Comparison of ENCODE assay signal across 31 cellular contexts in genomic region chr11:122592641-122593040, GRCh38.
DNase-seq lines count a peak whose midpoint lies in the region; ATAC-seq and TF ChIP-seq lines count a peak whose summit lies in the region.
"Had no signal": no experiment of that assay in that cellular context is flagged by ENCODE, and none has a peak within 500 bp of the region (broad histone marks: within the 10 kb centered on the region; RNA-seq: fewer than 3 reads in every experiment).

No MANE protein-coding gene starts in this region.

- no peak overlapping the region for H3K4me3 ChIP-seq in GM23338
- H3K4me3 ChIP-seq in OCI-LY3 (ENCODE audit: low read length), result peak overlapping the region; percentile 52
- H3K4me3 ChIP-seq: A549; BLaER1; BLaER1 treated with 17β-estradiol and CSF1 and Interleukin-3, amounts not matched to agents 10 nM and 100 nM had no signal

- no peak for TF ChIP-seq CTCF in GM23338 (conservative IDR thresholded peaks at IDR 0.05; ENCODE audit: low read depth in 2 of 2)
- TF ChIP-seq CTCF in OCI-LY3 (IDR thresholded peaks at IDR 0.05; ENCODE audit: low read depth, low read length), result no peak

- no peaks in the 10 kb centered on the region for H3F3A ChIP-seq in GM23338 (replicated peaks; ENCODE audit: low read depth)

- H4K20me1 ChIP-seq in GM23338 (replicated peaks; ENCODE audit: insufficient read depth) (no peaks in the 10 kb centered on the region), OCI-LY3 (ENCODE audit: insufficient read depth, low read length) (no peaks in the 10 kb centered on the region)
- H4K20me1 ChIP-seq: BLaER1; BLaER1 treated with 17β-estradiol and CSF1 and Interleukin-3, amounts not matched to agents 10 nM and 100 nM had no signal

- DNase-seq in GM23338 (ENCODE audit: low spot score), result no peak
- DNase-seq: 8988T; ACHN; AML-193; BE2C; C1 segment of cervical spinal cord; Caco-2; Calu3; CD4-positive, alpha-beta memory T cell; CD4-positive, alpha-beta T cell; CD4-positive, CD25-positive, alpha-beta regulatory T cell; CD8-positive, alpha-beta memory T cell; CD8-positive, alpha-beta T cell; COR-L47; DMS 273 treated with DMSO at 0.1 percent for 48 hours; DMS153; DMS53; DMS79; DMS79 treated with DMSO at 0.1 percent for 48 hours; DND-41; EL had no signal

- H3K4me2 ChIP-seq in GM23338, result no peak overlapping the region
- peak overlapping the region; percentile 83 for H3K4me2 ChIP-seq in OCI-LY3 (ENCODE audit: low read length)
- H3K4me2 ChIP-seq: A549; BLaER1; BLaER1 treated with 17β-estradiol and CSF1 and Interleukin-3, amounts not matched to agents 10 nM and 100 nM had no signal

- peaks cover 11% of the 10 kb centered on the region for H3K4me1 Mint-ChIP-seq in GM23338
- H3K4me1 Mint-ChIP-seq: B cell; CD14-positive monocyte; CD4-positive, alpha-beta memory T cell; CD4-positive, CD25-positive, alpha-beta regulatory T cell; CD8-positive, alpha-beta memory T cell had no signal

- H3K27me3 ChIP-seq in GM23338 (ENCODE audit: insufficient read depth) (no peaks in the 10 kb centered on the region), OCI-LY3 (ENCODE audit: low read depth, low read length) (no peaks in the 10 kb centered on the region)
- H3K27me3 ChIP-seq: BE2C; BLaER1; BLaER1 treated with 17β-estradiol and CSF1 and Interleukin-3, amounts not matched to agents 10 nM and 100 nM had no signal

- no peaks in the 10 kb centered on the region for H3K9me3 Mint-ChIP-seq in GM23338
- H3K9me3 Mint-ChIP-seq: CD4-positive, alpha-beta T cell; CD8-positive, alpha-beta T cell had no signal

- peak overlapping the region; percentile 51 for H3K9ac ChIP-seq in OCI-LY3 (ENCODE audit: low read length)
- H3K9ac ChIP-seq: BLaER1; BLaER1 treated with 17β-estradiol and CSF1 and Interleukin-3, amounts not matched to agents 10 nM and 100 nM had no signal

- H3K9me3 ChIP-seq in OCI-LY3 (ENCODE audit: insufficient read depth, low read length), result peaks cover 11% of the 10 kb centered on the region
- H3K9me3 ChIP-seq: BE2C, Caco-2 had no signal

- H3K27ac Mint-ChIP-seq in GM23338, result no peak overlapping the region
- H3K27ac Mint-ChIP-seq: B cell; CD14-positive monocyte; CD4-positive, alpha-beta memory T cell; CD4-positive, alpha-beta T cell; CD4-positive, CD25-positive, alpha-beta regulatory T cell; CD8-positive, alpha-beta memory T cell; CD8-positive, alpha-beta T cell had no signal

- no peak for ATAC-seq in GM23338
- ATAC-seq in HG03378 (IDR thresholded peaks at IDR 0.05; ENCODE audit: unreplicated experiment), result no peak
- ATAC-seq in GM18519 (IDR thresholded peaks at IDR 0.05; ENCODE audit: low FRiP score, unreplicated experiment), result no peak
- ATAC-seq: A549; CD8-positive, alpha-beta T cell had no signal

- 0 out of 2 replicates have a peak overlapping the region, but pooled peaks have one; percentile 28 for H2AFZ ChIP-seq in GM23338
- H2AFZ ChIP-seq in OCI-LY3 (ENCODE audit: low read depth, low read length), result no peak overlapping the region

- no peaks in the 10 kb centered on the region for H3K27me3 Mint-ChIP-seq in GM23338 (ENCODE audit: insufficient read depth, low read depth, poor library complexity)

- H3K4me3 Mint-ChIP-seq in GM23338, result no peak overlapping the region
- H3K4me3 Mint-ChIP-seq: B cell; CD14-positive monocyte; CD4-positive, alpha-beta memory T cell; CD4-positive, alpha-beta T cell; CD4-positive, CD25-positive, alpha-beta regulatory T cell; CD8-positive, alpha-beta memory T cell; CD8-positive, alpha-beta T cell had no signal

- no peaks in the 10 kb centered on the region for H3K36me3 ChIP-seq in GM23338 (ENCODE audit: insufficient read depth)
- H3K36me3 ChIP-seq in OCI-LY3 (replicated peaks; ENCODE audit: low read depth, low read length), result peaks cover 9% of the 10 kb centered on the region
- H3K36me3 ChIP-seq: BE2C; BLaER1; BLaER1 treated with 17β-estradiol and CSF1 and Interleukin-3, amounts not matched to agents 10 nM and 100 nM had no signal

- H3K9me2 ChIP-seq in GM23338 (ENCODE audit: insufficient read depth), result no peaks in the 10 kb centered on the region

- H3K36me3 Mint-ChIP-seq in GM23338 (ENCODE audit: low read depth), result no peaks in the 10 kb centered on the region
- H3K36me3 Mint-ChIP-seq: CD14-positive monocyte; CD4-positive, alpha-beta memory T cell; CD4-positive, CD25-positive, alpha-beta regulatory T cell; CD8-positive, alpha-beta T cell had no signal

- H3K79me2 ChIP-seq in GM23338 (replicated peaks; ENCODE audit: insufficient read depth) (no peaks in the 10 kb centered on the region), OCI-LY3 (ENCODE audit: low read length) (no peaks in the 10 kb centered on the region)

- H3K27ac ChIP-seq in GM23338 (ENCODE audit: low read depth) (no peak overlapping the region), OCI-LY3 (ENCODE audit: low read length) (peak overlapping the region; percentile 99)
- H3K27ac ChIP-seq: 22Rv1; A549; BLaER1; BLaER1 treated with 17β-estradiol and CSF1 and Interleukin-3, amounts not matched to agents 10 nM and 100 nM; C4-2B had no signal

- H3K4me1 ChIP-seq in GM23338 (ENCODE audit: insufficient read depth), result no peaks in the 10 kb centered on the region
- peaks cover 55% of the 10 kb centered on the region for H3K4me1 ChIP-seq in OCI-LY3 (ENCODE audit: low read length)
- H3K4me1 ChIP-seq: A549, BE2C, BLaER1, Caco-2 had no signal

TF ChIP-seq in GM23338, 12 proteins besides CTCF, POLR2A, EP300 and RAD21 (continues in another document):
- no peak for TF ChIP-seq JUNB (IDR thresholded peaks at IDR 0.05; ENCODE audit: unreplicated experiment)
- TF ChIP-seq, protein P1, sequence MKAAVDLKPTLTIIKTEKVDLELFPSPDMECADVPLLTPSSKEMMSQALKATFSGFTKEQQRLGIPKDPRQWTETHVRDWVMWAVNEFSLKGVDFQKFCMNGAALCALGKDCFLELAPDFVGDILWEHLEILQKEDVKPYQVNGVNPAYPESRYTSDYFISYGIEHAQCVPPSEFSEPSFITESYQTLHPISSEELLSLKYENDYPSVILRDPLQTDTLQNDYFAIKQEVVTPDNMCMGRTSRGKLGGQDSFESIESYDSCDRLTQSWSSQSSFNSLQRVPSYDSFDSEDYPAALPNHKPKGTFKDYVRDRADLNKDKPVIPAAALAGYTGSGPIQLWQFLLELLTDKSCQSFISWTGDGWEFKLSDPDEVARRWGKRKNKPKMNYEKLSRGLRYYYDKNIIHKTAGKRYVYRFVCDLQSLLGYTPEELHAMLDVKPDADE (IDR thresholded peaks at IDR 0.05), result no peak
- no peak for TF ChIP-seq CREB1 (CRISPR knock-in tag; IDR thresholded peaks at IDR 0.05; ENCODE audit: low read depth)
- no peak for TF ChIP-seq EZH2 (IDR thresholded peaks at IDR 0.05; ENCODE audit: low read depth, unreplicated experiment)
- no peak for TF ChIP-seq STAT1 (IDR thresholded peaks at IDR 0.05; ENCODE audit: unreplicated experiment)
- TF ChIP-seq, protein P2, sequence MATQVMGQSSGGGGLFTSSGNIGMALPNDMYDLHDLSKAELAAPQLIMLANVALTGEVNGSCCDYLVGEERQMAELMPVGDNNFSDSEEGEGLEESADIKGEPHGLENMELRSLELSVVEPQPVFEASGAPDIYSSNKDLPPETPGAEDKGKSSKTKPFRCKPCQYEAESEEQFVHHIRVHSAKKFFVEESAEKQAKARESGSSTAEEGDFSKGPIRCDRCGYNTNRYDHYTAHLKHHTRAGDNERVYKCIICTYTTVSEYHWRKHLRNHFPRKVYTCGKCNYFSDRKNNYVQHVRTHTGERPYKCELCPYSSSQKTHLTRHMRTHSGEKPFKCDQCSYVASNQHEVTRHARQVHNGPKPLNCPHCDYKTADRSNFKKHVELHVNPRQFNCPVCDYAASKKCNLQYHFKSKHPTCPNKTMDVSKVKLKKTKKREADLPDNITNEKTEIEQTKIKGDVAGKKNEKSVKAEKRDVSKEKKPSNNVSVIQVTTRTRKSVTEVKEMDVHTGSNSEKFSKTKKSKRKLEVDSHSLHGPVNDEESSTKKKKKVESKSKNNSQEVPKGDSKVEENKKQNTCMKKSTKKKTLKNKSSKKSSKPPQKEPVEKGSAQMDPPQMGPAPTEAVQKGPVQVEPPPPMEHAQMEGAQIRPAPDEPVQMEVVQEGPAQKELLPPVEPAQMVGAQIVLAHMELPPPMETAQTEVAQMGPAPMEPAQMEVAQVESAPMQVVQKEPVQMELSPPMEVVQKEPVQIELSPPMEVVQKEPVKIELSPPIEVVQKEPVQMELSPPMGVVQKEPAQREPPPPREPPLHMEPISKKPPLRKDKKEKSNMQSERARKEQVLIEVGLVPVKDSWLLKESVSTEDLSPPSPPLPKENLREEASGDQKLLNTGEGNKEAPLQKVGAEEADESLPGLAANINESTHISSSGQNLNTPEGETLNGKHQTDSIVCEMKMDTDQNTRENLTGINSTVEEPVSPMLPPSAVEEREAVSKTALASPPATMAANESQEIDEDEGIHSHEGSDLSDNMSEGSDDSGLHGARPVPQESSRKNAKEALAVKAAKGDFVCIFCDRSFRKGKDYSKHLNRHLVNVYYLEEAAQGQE (IDR thresholded peaks at IDR 0.05; ENCODE audit: unreplicated experiment), result no peak
- no peak for TF ChIP-seq ZNF114 (CRISPR knock-in tag; IDR thresholded peaks at IDR 0.05)
- TF ChIP-seq ZNF331 (CRISPR knock-in tag; IDR thresholded peaks at IDR 0.05; ENCODE audit: low read depth), result no peak
- no peak for TF ChIP-seq EZH2phosphoT487 (IDR thresholded peaks at IDR 0.05; ENCODE audit: unreplicated experiment)
